In the genomic region with DNA sequence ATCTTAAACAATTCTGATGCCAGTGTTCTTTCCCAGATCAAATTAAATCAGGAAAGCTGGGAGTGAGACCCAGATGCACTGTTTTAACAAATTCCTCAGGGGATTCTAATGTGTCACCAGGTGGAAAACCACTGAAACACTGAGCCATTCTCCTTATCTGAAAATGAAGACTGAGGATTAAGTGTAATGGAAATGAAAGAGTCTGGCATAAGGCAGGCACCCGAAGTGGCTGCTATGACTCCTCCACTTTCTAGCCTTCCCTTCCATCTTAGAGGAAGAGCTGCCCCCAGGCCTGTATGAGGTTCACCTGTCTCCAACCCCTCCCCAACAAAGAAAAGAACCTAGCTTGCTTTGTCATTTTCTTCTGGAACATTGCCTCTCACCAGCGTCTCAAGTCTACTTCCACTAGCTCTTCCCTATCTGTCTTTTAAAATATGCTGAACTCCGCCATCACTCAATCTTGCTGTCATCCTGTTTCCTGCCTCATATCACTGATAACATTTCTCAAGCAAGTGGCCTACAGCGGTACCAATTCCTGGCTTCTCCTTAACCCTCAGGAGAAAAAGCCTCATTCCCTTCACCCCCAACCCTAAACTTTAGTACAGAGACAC, we compare ENCODE assay signal across 1 cellular context.
TF ChIP-seq lines count a peak whose summit lies in the region.

No MANE protein-coding gene starts in this region.

TF ChIP-seq in K562, 482 proteins besides CTCF, POLR2A, EP300 and RAD21 (continued from another document and continues in another):
- TF ChIP-seq, protein P1, sequence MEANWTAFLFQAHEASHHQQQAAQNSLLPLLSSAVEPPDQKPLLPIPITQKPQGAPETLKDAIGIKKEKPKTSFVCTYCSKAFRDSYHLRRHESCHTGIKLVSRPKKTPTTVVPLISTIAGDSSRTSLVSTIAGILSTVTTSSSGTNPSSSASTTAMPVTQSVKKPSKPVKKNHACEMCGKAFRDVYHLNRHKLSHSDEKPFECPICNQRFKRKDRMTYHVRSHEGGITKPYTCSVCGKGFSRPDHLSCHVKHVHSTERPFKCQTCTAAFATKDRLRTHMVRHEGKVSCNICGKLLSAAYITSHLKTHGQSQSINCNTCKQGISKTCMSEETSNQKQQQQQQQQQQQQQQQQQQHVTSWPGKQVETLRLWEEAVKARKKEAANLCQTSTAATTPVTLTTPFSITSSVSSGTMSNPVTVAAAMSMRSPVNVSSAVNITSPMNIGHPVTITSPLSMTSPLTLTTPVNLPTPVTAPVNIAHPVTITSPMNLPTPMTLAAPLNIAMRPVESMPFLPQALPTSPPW (CRISPR knock-in tag; IDR thresholded peaks at IDR 0.05) = no peak; the same call in 1 of the 2 replicates
- TF ChIP-seq GATA2 (CRISPR knock-in tag; IDR thresholded peaks at IDR 0.05) (peak; percentile 64), BMI1 (IDR thresholded peaks at IDR 0.05; ENCODE audit: low read length) (no peak), HMG20B (CRISPR knock-in tag; IDR thresholded peaks at IDR 0.05) (no peak), ZNF41 (CRISPR knock-in tag; conservative IDR thresholded peaks at IDR 0.05) (no peak), PHB2 (IDR thresholded peaks at IDR 0.05; ENCODE audit: low read depth) (0 out of 2 replicates have a peak, but pooled peaks have one; percentile 12), FOSL1 (tag; conservative IDR thresholded peaks at IDR 0.05) (peak; percentile 32; the same call in 1 of the 2 replicates), ZBTB7A (IDR thresholded peaks at IDR 0.05; ENCODE audit: borderline replicate concordance, control insufficient read depth, low read depth, low read length) (no peak), MTA2 (IDR thresholded peaks at IDR 0.05; ENCODE audit: low read depth) (peak; percentile 76), E2F3 (CRISPR knock-in tag; IDR thresholded peaks at IDR 0.05) (no peak), RCOR1 (IDR thresholded peaks at IDR 0.05; ENCODE audit: borderline replicate concordance in 1 of 2, low read depth in 2 of 2, low read length in 2 of 2) (peak; percentile 42 to 91; a peak in 3 of 4 replicates), PTTG1 (tag; IDR thresholded peaks at IDR 0.05; ENCODE audit: low read depth) (no peak), YY1 (IDR thresholded peaks at IDR 0.05; ENCODE audit: borderline replicate concordance in 1 of 3, control insufficient read depth in 1 of 3, extremely low read depth in 1 of 3, insufficient read depth in 3 of 3, insufficient read length in 1 of 3, insufficient replicate concordance in 2 of 3, low read depth in 1 of 3, low read length in 2 of 3) (peak in 1 of 3 experiments; percentile 28), CEBPB (tag; IDR thresholded peaks at IDR 0.05) (no peak), MAZ (CRISPR knock-in tag; conservative IDR thresholded peaks at IDR 0.05 in 1 of 2, IDR thresholded peaks at IDR 0.05 in 1 of 2) (peak in 1 of 2 experiments; percentile 41; a peak in 1 of 4 replicates), TRIM24 (IDR thresholded peaks at IDR 0.05) (peak; percentile 65 to 81), ZFP30 (CRISPR knock-in tag; IDR thresholded peaks at IDR 0.05; ENCODE audit: borderline replicate concordance) (no peak), NFIC (IDR thresholded peaks at IDR 0.05) (peak; percentile 83), ZNF780A (CRISPR knock-in tag; IDR thresholded peaks at IDR 0.05) (no peak), PRPF4 (IDR thresholded peaks at IDR 0.05; ENCODE audit: insufficient read depth, low read depth, low read length, poor library complexity, severe bottlenecking) (no peak), SLC30A9 (CRISPR knock-in tag; IDR thresholded peaks at IDR 0.05) (no peak), BRD4 (IDR thresholded peaks at IDR 0.05) (no peak), MIER1 (IDR thresholded peaks at IDR 0.05; ENCODE audit: low read depth) (no peak), PCBP1 (IDR thresholded peaks at IDR 0.05; ENCODE audit: low read depth, low read length, poor library complexity, severe bottlenecking) (no peak), ZC3H11A (IDR thresholded peaks at IDR 0.05; ENCODE audit: low read depth, low read length) (no peak), ZNF175 (CRISPR knock-in tag; IDR thresholded peaks at IDR 0.05; ENCODE audit: low read depth) (no peak; the same call in 1 of the 2 replicates), COPS2 (conservative IDR thresholded peaks at IDR 0.05) (no peak), CBX3 (IDR thresholded peaks at IDR 0.05; ENCODE audit: borderline replicate concordance in 1 of 2, low read length in 2 of 2) (no peak), SMAD4 (CRISPR knock-in tag; conservative IDR thresholded peaks at IDR 0.05) (no peak; the same call in 1 of the 2 replicates), NR4A1 (CRISPR knock-in tag; IDR thresholded peaks at IDR 0.05) (no peak), NR4A1 (tag; IDR thresholded peaks at IDR 0.05) (no peak), HLTF (IDR thresholded peaks at IDR 0.05) (no peak), CHD1 (IDR thresholded peaks at IDR 0.05; ENCODE audit: low read length) (peak; percentile 40), ZNF263 (CRISPR knock-in tag; IDR thresholded peaks at IDR 0.05; ENCODE audit: borderline replicate concordance) (no peak), ZNF347 (CRISPR knock-in tag; IDR thresholded peaks at IDR 0.05; ENCODE audit: low read depth) (no peak), RBM34 (IDR thresholded peaks at IDR 0.05; ENCODE audit: borderline replicate concordance, insufficient read depth, low read length) (no peak), ILK (tag; IDR thresholded peaks at IDR 0.05; ENCODE audit: borderline replicate concordance, low read depth) (no peak), NCOA4 (IDR thresholded peaks at IDR 0.05; ENCODE audit: partially characterized antibody) (no peak), ZKSCAN3 (CRISPR knock-in tag; IDR thresholded peaks at IDR 0.05) (no peak), RHOXF2B (CRISPR knock-in tag; conservative IDR thresholded peaks at IDR 0.05) (no peak), SUPT5H (IDR thresholded peaks at IDR 0.05) (no peak), ZC3H8 (IDR thresholded peaks at IDR 0.05) (no peak)
- TF ChIP-seq, protein P2, sequence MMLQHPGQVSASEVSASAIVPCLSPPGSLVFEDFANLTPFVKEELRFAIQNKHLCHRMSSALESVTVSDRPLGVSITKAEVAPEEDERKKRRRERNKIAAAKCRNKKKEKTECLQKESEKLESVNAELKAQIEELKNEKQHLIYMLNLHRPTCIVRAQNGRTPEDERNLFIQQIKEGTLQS (IDR thresholded peaks at IDR 0.05) = peak; percentile 13; the same call in 1 of the 2 replicates
- TF ChIP-seq, protein P2 (CRISPR knock-in tag; conservative IDR thresholded peaks at IDR 0.05) = no peak
- TF ChIP-seq, protein P3, sequence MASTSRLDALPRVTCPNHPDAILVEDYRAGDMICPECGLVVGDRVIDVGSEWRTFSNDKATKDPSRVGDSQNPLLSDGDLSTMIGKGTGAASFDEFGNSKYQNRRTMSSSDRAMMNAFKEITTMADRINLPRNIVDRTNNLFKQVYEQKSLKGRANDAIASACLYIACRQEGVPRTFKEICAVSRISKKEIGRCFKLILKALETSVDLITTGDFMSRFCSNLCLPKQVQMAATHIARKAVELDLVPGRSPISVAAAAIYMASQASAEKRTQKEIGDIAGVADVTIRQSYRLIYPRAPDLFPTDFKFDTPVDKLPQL (IDR thresholded peaks at IDR 0.05; ENCODE audit: extremely low read depth, insufficient read length) = no peak
- TF ChIP-seq, protein P4, sequence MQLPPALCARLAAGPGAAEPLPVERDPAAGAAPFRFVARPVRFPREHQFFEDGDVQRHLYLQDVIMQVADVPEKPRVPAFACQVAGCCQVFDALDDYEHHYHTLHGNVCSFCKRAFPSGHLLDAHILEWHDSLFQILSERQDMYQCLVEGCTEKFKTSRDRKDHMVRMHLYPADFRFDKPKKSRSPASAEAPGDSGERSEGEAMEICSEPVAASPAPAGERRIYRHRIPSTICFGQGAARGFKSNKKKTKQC (CRISPR knock-in tag; IDR thresholded peaks at IDR 0.05) = no peak
- TF ChIP-seq, protein P5, sequence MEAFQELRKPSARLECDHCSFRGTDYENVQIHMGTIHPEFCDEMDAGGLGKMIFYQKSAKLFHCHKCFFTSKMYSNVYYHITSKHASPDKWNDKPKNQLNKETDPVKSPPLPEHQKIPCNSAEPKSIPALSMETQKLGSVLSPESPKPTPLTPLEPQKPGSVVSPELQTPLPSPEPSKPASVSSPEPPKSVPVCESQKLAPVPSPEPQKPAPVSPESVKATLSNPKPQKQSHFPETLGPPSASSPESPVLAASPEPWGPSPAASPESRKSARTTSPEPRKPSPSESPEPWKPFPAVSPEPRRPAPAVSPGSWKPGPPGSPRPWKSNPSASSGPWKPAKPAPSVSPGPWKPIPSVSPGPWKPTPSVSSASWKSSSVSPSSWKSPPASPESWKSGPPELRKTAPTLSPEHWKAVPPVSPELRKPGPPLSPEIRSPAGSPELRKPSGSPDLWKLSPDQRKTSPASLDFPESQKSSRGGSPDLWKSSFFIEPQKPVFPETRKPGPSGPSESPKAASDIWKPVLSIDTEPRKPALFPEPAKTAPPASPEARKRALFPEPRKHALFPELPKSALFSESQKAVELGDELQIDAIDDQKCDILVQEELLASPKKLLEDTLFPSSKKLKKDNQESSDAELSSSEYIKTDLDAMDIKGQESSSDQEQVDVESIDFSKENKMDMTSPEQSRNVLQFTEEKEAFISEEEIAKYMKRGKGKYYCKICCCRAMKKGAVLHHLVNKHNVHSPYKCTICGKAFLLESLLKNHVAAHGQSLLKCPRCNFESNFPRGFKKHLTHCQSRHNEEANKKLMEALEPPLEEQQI (IDR thresholded peaks at IDR 0.05) = no peak
- TF ChIP-seq, protein P6, sequence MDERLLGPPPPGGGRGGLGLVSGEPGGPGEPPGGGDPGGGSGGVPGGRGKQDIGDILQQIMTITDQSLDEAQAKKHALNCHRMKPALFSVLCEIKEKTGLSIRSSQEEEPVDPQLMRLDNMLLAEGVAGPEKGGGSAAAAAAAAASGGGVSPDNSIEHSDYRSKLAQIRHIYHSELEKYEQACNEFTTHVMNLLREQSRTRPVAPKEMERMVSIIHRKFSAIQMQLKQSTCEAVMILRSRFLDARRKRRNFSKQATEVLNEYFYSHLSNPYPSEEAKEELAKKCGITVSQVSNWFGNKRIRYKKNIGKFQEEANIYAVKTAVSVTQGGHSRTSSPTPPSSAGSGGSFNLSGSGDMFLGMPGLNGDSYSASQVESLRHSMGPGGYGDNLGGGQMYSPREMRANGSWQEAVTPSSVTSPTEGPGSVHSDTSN (CRISPR knock-in tag; IDR thresholded peaks at IDR 0.05; ENCODE audit: low read depth) = no peak
- TF ChIP-seq, protein P6 (tag; conservative IDR thresholded peaks at IDR 0.05; ENCODE audit: low read depth) = peak; percentile 98
- TF ChIP-seq, protein P7, sequence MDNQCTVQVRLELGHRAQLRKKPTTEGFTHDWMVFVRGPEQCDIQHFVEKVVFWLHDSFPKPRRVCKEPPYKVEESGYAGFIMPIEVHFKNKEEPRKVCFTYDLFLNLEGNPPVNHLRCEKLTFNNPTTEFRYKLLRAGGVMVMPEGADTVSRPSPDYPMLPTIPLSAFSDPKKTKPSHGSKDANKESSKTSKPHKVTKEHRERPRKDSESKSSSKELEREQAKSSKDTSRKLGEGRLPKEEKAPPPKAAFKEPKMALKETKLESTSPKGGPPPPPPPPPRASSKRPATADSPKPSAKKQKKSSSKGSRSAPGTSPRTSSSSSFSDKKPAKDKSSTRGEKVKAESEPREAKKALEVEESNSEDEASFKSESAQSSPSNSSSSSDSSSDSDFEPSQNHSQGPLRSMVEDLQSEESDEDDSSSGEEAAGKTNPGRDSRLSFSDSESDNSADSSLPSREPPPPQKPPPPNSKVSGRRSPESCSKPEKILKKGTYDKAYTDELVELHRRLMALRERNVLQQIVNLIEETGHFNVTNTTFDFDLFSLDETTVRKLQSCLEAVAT (IDR thresholded peaks at IDR 0.05) = no peak
- TF ChIP-seq, protein P8, sequence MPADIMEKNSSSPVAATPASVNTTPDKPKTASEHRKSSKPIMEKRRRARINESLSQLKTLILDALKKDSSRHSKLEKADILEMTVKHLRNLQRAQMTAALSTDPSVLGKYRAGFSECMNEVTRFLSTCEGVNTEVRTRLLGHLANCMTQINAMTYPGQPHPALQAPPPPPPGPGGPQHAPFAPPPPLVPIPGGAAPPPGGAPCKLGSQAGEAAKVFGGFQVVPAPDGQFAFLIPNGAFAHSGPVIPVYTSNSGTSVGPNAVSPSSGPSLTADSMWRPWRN (IDR thresholded peaks at IDR 0.05; ENCODE audit: low read depth) = no peak
- TF ChIP-seq, protein P9, sequence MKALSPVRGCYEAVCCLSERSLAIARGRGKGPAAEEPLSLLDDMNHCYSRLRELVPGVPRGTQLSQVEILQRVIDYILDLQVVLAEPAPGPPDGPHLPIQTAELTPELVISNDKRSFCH (CRISPR knock-in tag; IDR thresholded peaks at IDR 0.05) = no peak
- TF ChIP-seq, protein P9 (tag; IDR thresholded peaks at IDR 0.05) = no peak
- TF ChIP-seq, protein P10, sequence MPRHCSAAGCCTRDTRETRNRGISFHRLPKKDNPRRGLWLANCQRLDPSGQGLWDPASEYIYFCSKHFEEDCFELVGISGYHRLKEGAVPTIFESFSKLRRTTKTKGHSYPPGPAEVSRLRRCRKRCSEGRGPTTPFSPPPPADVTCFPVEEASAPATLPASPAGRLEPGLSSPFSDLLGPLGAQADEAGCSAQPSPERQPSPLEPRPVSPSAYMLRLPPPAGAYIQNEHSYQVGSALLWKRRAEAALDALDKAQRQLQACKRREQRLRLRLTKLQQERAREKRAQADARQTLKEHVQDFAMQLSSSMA (CRISPR knock-in tag; IDR thresholded peaks at IDR 0.05) = no peak
- TF ChIP-seq, protein P11, sequence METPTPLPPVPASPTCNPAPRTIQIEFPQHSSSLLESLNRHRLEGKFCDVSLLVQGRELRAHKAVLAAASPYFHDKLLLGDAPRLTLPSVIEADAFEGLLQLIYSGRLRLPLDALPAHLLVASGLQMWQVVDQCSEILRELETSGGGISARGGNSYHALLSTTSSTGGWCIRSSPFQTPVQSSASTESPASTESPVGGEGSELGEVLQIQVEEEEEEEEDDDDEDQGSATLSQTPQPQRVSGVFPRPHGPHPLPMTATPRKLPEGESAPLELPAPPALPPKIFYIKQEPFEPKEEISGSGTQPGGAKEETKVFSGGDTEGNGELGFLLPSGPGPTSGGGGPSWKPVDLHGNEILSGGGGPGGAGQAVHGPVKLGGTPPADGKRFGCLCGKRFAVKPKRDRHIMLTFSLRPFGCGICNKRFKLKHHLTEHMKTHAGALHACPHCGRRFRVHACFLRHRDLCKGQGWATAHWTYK (CRISPR knock-in tag; IDR thresholded peaks at IDR 0.05) = no peak
